In genomic region chr2:229701062-229701461, GRCh38 we compare ENCODE assay signal across 2 cellular contexts.
TF ChIP-seq lines count a peak whose summit lies in the region.

No MANE protein-coding gene starts in this region.

TF ChIP-seq in A549, 52 proteins besides CTCF, POLR2A, EP300 and RAD21:
- TF ChIP-seq NR3C1 (IDR thresholded peaks at IDR 0.05), result no peak
- peak; percentile 56 for TF ChIP-seq MAFK (IDR thresholded peaks at IDR 0.05; ENCODE audit: partially characterized antibody)
- TF ChIP-seq KDM5A (IDR thresholded peaks at IDR 0.05), result no peak

TF ChIP-seq in K562, 482 proteins besides CTCF, POLR2A, EP300 and RAD21:
- no peak for TF ChIP-seq E2F6 (IDR thresholded peaks at IDR 0.05; ENCODE audit: borderline replicate concordance in 1 of 2, extremely low read depth in 1 of 2, insufficient read depth in 1 of 2, insufficient read length in 1 of 2, low read depth in 1 of 2, low read length in 1 of 2, poor library complexity in 1 of 2, severe bottlenecking in 1 of 2)
- no peak for TF ChIP-seq KAT2B (IDR thresholded peaks at IDR 0.05; ENCODE audit: low read depth, low read length)
- peak; percentile 19; the same call in 1 of the 2 replicates for TF ChIP-seq C11orf30 (IDR thresholded peaks at IDR 0.05; ENCODE audit: low read depth)
- no peak for TF ChIP-seq CREBBP (IDR thresholded peaks at IDR 0.05; ENCODE audit: low read depth, low read length)
TF ChIP-seq in K562: peak in this region for 1.
